9 cellular contexts compared by ENCODE assay signal in genomic region chr2:206212673-206213513, GRCh38. TPM values are rescaled to one million over a fixed set of nuclear protein-coding genes. Genes with fewer than 3 reads are reported as not detected.
DNase-seq lines count a peak whose midpoint lies in the region; ATAC-seq, FAIRE-seq and TF ChIP-seq lines count a peak whose summit lies in the region.
"Had no signal": no experiment of that assay in that cellular context is flagged by ENCODE, and none has a peak within 500 bp of the region (broad histone marks: within the 10 kb centered on the region; RNA-seq: fewer than 3 reads in every experiment).

No MANE protein-coding gene starts in this region.

- H3K4me2 ChIP-seq in neural progenitor cell: peak overlapping the region; percentile 70

- peak overlapping the region; percentile 90 for H3K27ac ChIP-seq in neural progenitor cell

- H3K36me3 ChIP-seq in Caco-2 (ENCODE audit: control insufficient read depth, insufficient read depth, low read length): no peaks in the 10 kb centered on the region
- no peaks in the 10 kb centered on the region for H3K36me3 ChIP-seq in neural progenitor cell

- no peak for TF ChIP-seq CTCF in Caco-2 (IDR thresholded peaks at IDR 0.05; ENCODE audit: insufficient read depth in 1 of 2, low read depth in 1 of 2, low read length in 1 of 2, severe bottlenecking in 1 of 2, unreplicated experiment in 1 of 2)
- peak; percentile 9 for TF ChIP-seq CTCF in neural progenitor cell (IDR thresholded peaks at IDR 0.05)

- H3K27ac Mint-ChIP-seq in Caco-2 (ENCODE audit: unreplicated experiment) (peak overlapping the region; percentile 74), neural progenitor cell (peak overlapping the region; percentile 94)

- no peak overlapping the region for H3K9ac ChIP-seq in neural progenitor cell

- no peaks in the 10 kb centered on the region for H4K20me1 ChIP-seq in neural progenitor cell (ENCODE audit: low read depth)

- FAIRE-seq in frontal cortex (lab: Jason Lieb, UNC): no peak

- peaks cover 45% of the 10 kb centered on the region for H3F3A ChIP-seq in neural progenitor cell (ENCODE audit: low read depth)

- POLR2A ChIA-PET in Caco-2 (lab: Charles Lee): no interaction called here

- H3K4me3 ChIP-seq in Caco-2 (ENCODE audit: low read depth, low read length) (no peak overlapping the region), neural progenitor cell (peak overlapping the region; percentile 21)

- H3K79me2 ChIP-seq in neural progenitor cell (ENCODE audit: low read depth): no peaks in the 10 kb centered on the region

- H2AFZ ChIP-seq in neural progenitor cell (replicated peaks): peak overlapping the region; percentile 95

- intact Hi-C loops in Caco-2 (cut with micrococcal nuclease; ENCODE audit: unreplicated experiment): no loop called here

- TSS peak; percentile 84 for BruUV-seq in Caco-2 (replicated peaks; lab: Mats Ljungman, UMichigan)

- H3K4me1 Mint-ChIP-seq in Caco-2 (ENCODE audit: low read depth, unreplicated experiment) (peaks cover 22% of the 10 kb centered on the region), neural progenitor cell (peaks cover 39% of the 10 kb centered on the region)
- no peaks in the 10 kb centered on the region for H3K4me1 Mint-ChIP-seq in activated T-cell treated with anti-CD3 and anti-CD28 coated beads, Interleukin-2, amount 50 U/mL, for 4 hours (ENCODE audit: low read depth)

- H3K4me1 ChIP-seq in Caco-2 (peaks cover 11% of the 10 kb centered on the region), neural progenitor cell (peaks cover 58% of the 10 kb centered on the region)

- H3K9me3 Mint-ChIP-seq in Caco-2 (ENCODE audit: unreplicated experiment) (no peaks in the 10 kb centered on the region), neural progenitor cell (peaks cover 2% of the 10 kb centered on the region)
- H3K9me3 Mint-ChIP-seq in activated T-cell treated with anti-CD3 and anti-CD28 coated beads, Interleukin-2, amount 50 U/mL, for 4 hours: no peaks in the 10 kb centered on the region

- H3K9me3 ChIP-seq in Caco-2 (no peaks in the 10 kb centered on the region), neural progenitor cell (ENCODE audit: low read depth) (no peaks in the 10 kb centered on the region)

- H3K4me3 Mint-ChIP-seq in Caco-2 (ENCODE audit: unreplicated experiment): peak overlapping the region; percentile 66
- peak overlapping the region; percentile 68 for H3K4me3 Mint-ChIP-seq in neural progenitor cell
- no peak overlapping the region for H3K4me3 Mint-ChIP-seq in activated T-cell treated with anti-CD3 and anti-CD28 coated beads, Interleukin-2, amount 50 U/mL, for 4 hours

- H3K27me3 Mint-ChIP-seq in Caco-2 (ENCODE audit: insufficient read depth, unreplicated experiment): peaks cover 5% of the 10 kb centered on the region
- H3K27me3 Mint-ChIP-seq in neural progenitor cell (ENCODE audit: insufficient read depth, low read depth): no peaks in the 10 kb centered on the region
- peaks cover 16% of the 10 kb centered on the region for H3K27me3 Mint-ChIP-seq in activated T-cell treated with anti-CD3 and anti-CD28 coated beads, Interleukin-2, amount 50 U/mL, for 4 hours (ENCODE audit: low read depth)

- H3K36me3 Mint-ChIP-seq in Caco-2 (ENCODE audit: insufficient read depth, unreplicated experiment) (no peaks in the 10 kb centered on the region), neural progenitor cell (no peaks in the 10 kb centered on the region)
- no peaks in the 10 kb centered on the region for H3K36me3 Mint-ChIP-seq in activated T-cell treated with anti-CD3 and anti-CD28 coated beads, Interleukin-2, amount 50 U/mL, for 4 hours (ENCODE audit: insufficient read depth)

- ATAC-seq in activated T-cell treated with anti-CD3 and anti-CD28 coated beads, Interleukin-2, amount 50 U/mL, for 4 hours: no peak

- H3K27me3 ChIP-seq in Caco-2 (replicated peaks; ENCODE audit: control insufficient read depth, insufficient read depth, low read length) (no peaks in the 10 kb centered on the region), neural progenitor cell (no peaks in the 10 kb centered on the region)

- DNase-seq in Caco-2 (peak in 1 of 2 experiments; percentile 29), NCI-H1417 (lab: John Stamatoyannopoulos, UW) (peak in 2 of 3 experiments; percentile 75 to 90), dermis microvascular lymphatic vessel endothelial cell (ENCODE audit: low read depth in 2 of 2) (peak; percentile 5 to 20), neural progenitor cell (ENCODE audit: low spot score) (no peak), frontal cortex (ENCODE audit: low spot score in 2 of 2) (no peak), NCI-H1092 treated with DMSO at 0.1 percent for 48 hours (lab: John Stamatoyannopoulos, UW) (no peak)
- no peak for DNase-seq in stimulated activated CD4-positive, alpha-beta T cell treated with anti-CD3 and anti-CD28 coated beads, Interleukin-1b, Interleukin-23, amount 100 ng/mL, for 48 hours
- DNase-seq in activated T-cell treated with anti-CD3 and anti-CD28 coated beads, Interleukin-2, amount 50 U/mL, for 4 hours: no peak
- DNase-seq: activated effector memory CD4-positive, alpha-beta T cell treated with Interleukin-2 at 50 U/mL for 16 hours had no signal

- CTCF ChIA-PET in Caco-2 (lab: Charles Lee): no interaction called here

RNA-seq across cellular contexts. Expression of gene EEF1B2, which starts 53.2 kb away (rescaled TPM):
- total RNA-seq in Caco-2 (2022) (939 and 946 TPM in 2 replicates), dermis microvascular lymphatic vessel endothelial cell (384 and 497 TPM in 2 replicates), neural progenitor cell (ENCODE audit: low replicate concordance) (671 and 807 TPM in 2 replicates), frontal cortex (669 TPM)
- 1,000 to 10,000 TPM; 1,014 to 1,071 (median 1,068) TPM for total RNA-seq in activated T-cell treated with anti-CD3 and anti-CD28 coated beads, Interleukin-2, amount 50 U/mL, for 4 hours

RNA-seq across cellular contexts. Expression of gene NDUFS1, which starts 53.6 kb away (rescaled TPM):
- 123 TPM in 2 replicates for total RNA-seq in Caco-2 (2022)
- 102 and 121 TPM in 2 replicates for total RNA-seq in dermis microvascular lymphatic vessel endothelial cell
- total RNA-seq in neural progenitor cell (ENCODE audit: low replicate concordance): 110 and 115 TPM in 2 replicates
- total RNA-seq in frontal cortex: 86.8 TPM
- 10 to 100 TPM; 70.4 to 74.1 (median 71.2) TPM for total RNA-seq in activated T-cell treated with anti-CD3 and anti-CD28 coated beads, Interleukin-2, amount 50 U/mL, for 4 hours

Comparison
In these comparisons a context has a peak if more than half of its experiments do, and no peak if none do; other contexts are left out.
1. DNase-seq: peak in NCI-H1417 (2 of 3) and dermis microvascular lymphatic vessel endothelial cell (2 of 2); none in neural progenitor cell (single experiment), frontal cortex (0 of 2), stimulated activated CD4-positive, alpha-beta T cell treated with anti-CD3 and anti-CD28 coated beads, Interleukin-1b, Interleukin-23, amount 100 ng/mL, for 48 hours (single experiment), activated T-cell treated with anti-CD3 and anti-CD28 coated beads, Interleukin-2, amount 50 U/mL, for 4 hours (single experiment) and NCI-H1092 treated with DMSO at 0.1 percent for 48 hours (single experiment).